ENCODE assay signal across 16 cellular contexts in genomic region chr6:139257821-139258398, GRCh38. TPM values are rescaled to one million over a fixed set of nuclear protein-coding genes. Genes with fewer than 3 reads are reported as not detected.
A peak's percentile ranks its signal among the peaks of the same experiment; 100 is the strongest.
DNase-seq lines count a peak whose midpoint lies in the region; ATAC-seq, FAIRE-seq and TF ChIP-seq lines count a peak whose summit lies in the region.
"Had no signal": no experiment of that assay in that cellular context is flagged by ENCODE, and none has a peak within 500 bp of the region (broad histone marks: within the 10 kb centered on the region; RNA-seq: fewer than 3 reads in every experiment).

No MANE protein-coding gene starts in this region.

- FAIRE-seq in GM18507 (lab: Jason Lieb, UNC) (peak; percentile 33), K562 (lab: Jason Lieb, UNC) (no peak)

- no peak for TF ChIP-seq EP300 in K562 (IDR thresholded peaks at IDR 0.05; ENCODE audit: low read length)

- no peaks in the 10 kb centered on the region for H4K20me1 ChIP-seq in K562 (replicated peaks; ENCODE audit: control insufficient read depth, insufficient read depth, low read length)

- no peaks in the 10 kb centered on the region for H3K9me3 Mint-ChIP-seq in T-helper 2 cell treated with Interferon-gamma antibody and Interleukin-4, amounts not matched to agents 5 μg/mL and 100 μg/mL, for 36 hours
- H3K9me3 Mint-ChIP-seq: activated naive CD8-positive, alpha-beta T cell treated with anti-CD3 and anti-CD28 coated beads for 36 hours; effector memory CD8-positive, alpha-beta T cell; mesothelial cell of epicardium had no signal

- H2AFZ ChIP-seq in K562 (ENCODE audit: low read depth, low read length) = no peak overlapping the region

- CTCF ChIA-PET in K562 (lab: Yijun Ruan, JAX; ENCODE audit: low intra/inter-chr PET ratio) = no interaction called here

- ATAC-seq in GM21390 (IDR thresholded peaks at IDR 0.05; ENCODE audit: unreplicated experiment) (peak; percentile 50), HG03095 (IDR thresholded peaks at IDR 0.05; ENCODE audit: unreplicated experiment) (peak; percentile 41), K562 (peak; percentile 65)
- ATAC-seq: effector memory CD8-positive, alpha-beta T cell had no signal

- H3K36me3 Mint-ChIP-seq in T-helper 2 cell treated with Interferon-gamma antibody and Interleukin-4, amounts not matched to agents 5 μg/mL and 100 μg/mL, for 36 hours (ENCODE audit: low read depth) = no peaks in the 10 kb centered on the region
- H3K36me3 Mint-ChIP-seq: mesothelial cell of epicardium had no signal

- H3K27ac Mint-ChIP-seq in T-helper 2 cell treated with Interferon-gamma antibody and Interleukin-4, amounts not matched to agents 5 μg/mL and 100 μg/mL, for 36 hours = no peak overlapping the region
- H3K27ac Mint-ChIP-seq: activated naive CD8-positive, alpha-beta T cell treated with anti-CD3 and anti-CD28 coated beads for 36 hours; mesothelial cell of epicardium had no signal

- H3K4me1 ChIP-seq in K562 (replicated peaks in 1 of 2; ENCODE audit: control insufficient read depth in 2 of 2, insufficient read depth in 2 of 2, low read length in 2 of 2) = no peaks in the 10 kb centered on the region

- no peak for TF ChIP-seq RAD21 in K562 (CRISPR knock-in tag; conservative IDR thresholded peaks at IDR 0.05 in 1 of 2, IDR thresholded peaks at IDR 0.05 in 1 of 2)

- intact Hi-C loops in K562 (cut with micrococcal nuclease) = no loop called here

- no peaks in the 10 kb centered on the region for H3K9me1 ChIP-seq in K562 (ENCODE audit: control insufficient read depth, insufficient read depth, low read length)

- H3K27me3 Mint-ChIP-seq in T-helper 2 cell treated with Interferon-gamma antibody and Interleukin-4, amounts not matched to agents 5 μg/mL and 100 μg/mL, for 36 hours (ENCODE audit: low read depth) = no peaks in the 10 kb centered on the region
- H3K27me3 Mint-ChIP-seq: activated naive CD8-positive, alpha-beta T cell treated with anti-CD3 and anti-CD28 coated beads for 36 hours; effector memory CD8-positive, alpha-beta T cell had no signal

- no peaks in the 10 kb centered on the region for H3K79me2 ChIP-seq in K562 (ENCODE audit: control insufficient read depth, insufficient read depth, low read length)

- H3K36me3 ChIP-seq in K562 (ENCODE audit: control insufficient read depth, insufficient read depth, low read length) = no peaks in the 10 kb centered on the region

- peaks cover 18% of the 10 kb centered on the region for H3K4me1 Mint-ChIP-seq in T-helper 2 cell treated with Interferon-gamma antibody and Interleukin-4, amounts not matched to agents 5 μg/mL and 100 μg/mL, for 36 hours (ENCODE audit: low read depth)

- H3K9me3 ChIP-seq in K562 (replicated peaks; ENCODE audit: control insufficient read depth, insufficient read depth, low read depth, low read length) = no peaks in the 10 kb centered on the region

- WGBS in K562 (ENCODE audit: insufficient coverage, low coverage, missing lambda C conversion rate) = 0% methylated on average over 5 of the region's 5 CpGs

- no peak overlapping the region for H3K4me3 ChIP-seq in K562
- H3K4me3 ChIP-seq: skin epidermis had no signal

- H3K4me3 Mint-ChIP-seq in T-helper 2 cell treated with Interferon-gamma antibody and Interleukin-4, amounts not matched to agents 5 μg/mL and 100 μg/mL, for 36 hours = no peak overlapping the region
- H3K4me3 Mint-ChIP-seq: activated naive CD8-positive, alpha-beta T cell treated with anti-CD3 and anti-CD28 coated beads for 36 hours; effector memory CD8-positive, alpha-beta T cell; mesothelial cell of epicardium had no signal

- TF ChIP-seq CTCF in K562 (IDR thresholded peaks at IDR 0.05 in 2 of 3, conservative IDR thresholded peaks at IDR 0.05 in 1 of 3; ENCODE audit: insufficient read depth in 2 of 3, low read depth in 1 of 3, low read length in 3 of 3) = no peak

- no peak overlapping the region for H3K9ac ChIP-seq in K562 (ENCODE audit: insufficient read depth in 1 of 2, low read depth in 2 of 2, low read length in 2 of 2)

- no peak overlapping the region for H3K27ac ChIP-seq in K562 (ENCODE audit: extremely low read depth, low read depth, low read length)

- in situ Hi-C loops in K562 (cut with MboI) = no loop called here

- POLR2A ChIA-PET in K562 (lab: Yijun Ruan, JAX) = no interaction called here

- TF ChIP-seq POLR2A in K562 (conservative IDR thresholded peaks at IDR 0.05) = no peak

- H3K27me3 ChIP-seq in K562 (ENCODE audit: control insufficient read depth in 2 of 2, insufficient read depth in 2 of 2, low read length in 2 of 2) = peaks cover 17 to 24% of the 10 kb centered on the region in 2 experiments; a peak in 4 of 5 replicates

- DNase-seq in GM18507 (ENCODE audit: extremely low spot score, insufficient read length, low read depth) (no peak), K562 (ENCODE audit: extremely low read depth in 1 of 4, low spot score in 3 of 4) (no peak), NCI-H1092 (lab: John Stamatoyannopoulos, UW) (no peak), GM19238 (ENCODE audit: insufficient read length, low spot score) (no peak), islet precursor cell (no peak)
- no peak for DNase-seq in T-helper 2 cell treated with Interferon-gamma antibody and Interleukin-4, amounts not matched to agents 5 μg/mL and 100 μg/mL, for 36 hours (ENCODE audit: low spot score)
- DNase-seq: activated CD8-positive, alpha-beta memory T cell treated with anti-CD3 and anti-CD28 coated beads, Interleukin-2, amount 50 U/mL, for 48 hours; activated naive CD8-positive, alpha-beta T cell treated with anti-CD3 and anti-CD28 coated beads for 36 hours; effector memory CD8-positive, alpha-beta T cell; GF-D8; nucleus accumbens had no signal

- H3K4me2 ChIP-seq in K562 (ENCODE audit: insufficient read depth, low read length) = no peak overlapping the region

- no TSS peak for BruUV-seq in K562 (replicated peaks; lab: Mats Ljungman, UMichigan)

TF ChIP-seq in K562, 482 proteins besides CTCF, POLR2A, EP300 and RAD21 (continues in another document):
- TF ChIP-seq FOXJ3 (CRISPR knock-in tag; IDR thresholded peaks at IDR 0.05) (no peak), FOXP4 (CRISPR knock-in tag; IDR thresholded peaks at IDR 0.05; ENCODE audit: borderline replicate concordance) (no peak), ZNF184 (CRISPR knock-in tag; IDR thresholded peaks at IDR 0.05) (no peak), ZNF764 (CRISPR knock-in tag; IDR thresholded peaks at IDR 0.05; ENCODE audit: low read depth) (no peak), POLR2AphosphoS5 (IDR thresholded peaks at IDR 0.05; ENCODE audit: control insufficient read depth, insufficient read depth, low read depth, low read length) (no peak), BACH1 (tag; IDR thresholded peaks at IDR 0.05) (no peak), PKNOX1 (IDR thresholded peaks at IDR 0.05) (no peak), E2F3 (CRISPR knock-in tag; IDR thresholded peaks at IDR 0.05) (no peak), SPI1 (IDR thresholded peaks at IDR 0.05; ENCODE audit: borderline replicate concordance, low read depth, low read length) (no peak)
- TF ChIP-seq, protein P1, sequence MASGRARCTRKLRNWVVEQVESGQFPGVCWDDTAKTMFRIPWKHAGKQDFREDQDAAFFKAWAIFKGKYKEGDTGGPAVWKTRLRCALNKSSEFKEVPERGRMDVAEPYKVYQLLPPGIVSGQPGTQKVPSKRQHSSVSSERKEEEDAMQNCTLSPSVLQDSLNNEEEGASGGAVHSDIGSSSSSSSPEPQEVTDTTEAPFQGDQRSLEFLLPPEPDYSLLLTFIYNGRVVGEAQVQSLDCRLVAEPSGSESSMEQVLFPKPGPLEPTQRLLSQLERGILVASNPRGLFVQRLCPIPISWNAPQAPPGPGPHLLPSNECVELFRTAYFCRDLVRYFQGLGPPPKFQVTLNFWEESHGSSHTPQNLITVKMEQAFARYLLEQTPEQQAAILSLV (tag; IDR thresholded peaks at IDR 0.05) = no peak

RNA-seq across cellular contexts. Expression of gene TXLNB, which starts 33.9 kb away (rescaled TPM):
- not detected in 2 replicates for total RNA-seq in K562 (2011; cell fraction: chromatin; rRNA removed; ENCODE audit: low replicate concordance)
- total RNA-seq in K562 (2011; cell fraction: nucleolus; rRNA removed) = not detected in 2 replicates
- total RNA-seq in K562 (2011; cell fraction: nucleoplasm; rRNA removed) = not detected in 2 replicates
- total RNA-seq in K562 (2014; rRNA removed) (not detected in 2 replicates), K562 (2014; rRNA removed; fragmentation: Illumina TruSeq; extraction: Trizol) (not detected in 2 replicates), K562 (2015; rRNA removed; fragmentation: Illumina TruSeq; extraction: Trizol) (not detected in 2 replicates), K562 (2021) (not detected in 2 replicates)
- polyA plus RNA-seq in K562 (2011; rRNA removed) (not detected in 2 replicates), K562 (2014; fragmentation: Illumina TruSeq; extraction: Trizol) (not detected in 2 replicates), K562 (2014; fragmentation: Nextera tagmentation; extraction: Ambion mirVana) (not detected), K562 (2014; rRNA removed) (not detected in 2 replicates)
- polyA plus RNA-seq in K562 (2011; cell fraction: cytosol; rRNA removed) = not detected in 2 replicates
- not detected in 2 replicates for polyA plus RNA-seq in K562 (2011; cell fraction: nucleus; rRNA removed)
- polyA plus RNA-seq in K562 (2012) = not detected in 2 replicates
- polyA minus RNA-seq in K562 (2011; rRNA and poly(A)+ RNA removed) = not detected in 2 replicates
- not detected in 2 replicates for polyA minus RNA-seq in K562 (2011; cell fraction: cytosol; rRNA and poly(A)+ RNA removed)
- polyA minus RNA-seq in K562 (2011; cell fraction: nucleus; rRNA and poly(A)+ RNA removed) = not detected in 2 replicates
- total RNA-seq: HT-29 had no signal
